Comparison of ENCODE assay signal across 8 cellular contexts in genomic region chr9:132078369-132079356, GRCh38. TPM values are rescaled to one million over a fixed set of nuclear protein-coding genes. Genes with fewer than 3 reads are reported as not detected.
DNase-seq lines count a peak whose midpoint lies in the region; ATAC-seq and TF ChIP-seq lines count a peak whose summit lies in the region.

No MANE protein-coding gene starts in this region.

- 38 to 42% methylated on average over 19 of the region's 19 CpGs for WGBS in ectodermal cell, 2 experiments
- WGBS in thyroid gland, 2 donors, result 21 to 24% methylated on average over 19 of the region's 19 CpGs

- TF ChIP-seq CTCF in thyroid gland (IDR thresholded peaks at IDR 0.05), result no peak

- H3K36me3 ChIP-seq in ectodermal cell (ENCODE audit: control insufficient read depth, insufficient read depth, low read length) (peaks cover 3% of the 10 kb centered on the region), thyroid gland (peaks cover 0 to 6% of the 10 kb centered on the region in 2 donors)

- peaks cover 2% of the 10 kb centered on the region for H3K27me3 Mint-ChIP-seq in IgD-negative memory B cell

- no peak for ATAC-seq in HG02798 (IDR thresholded peaks at IDR 0.05; ENCODE audit: poor library complexity, unreplicated experiment)

- intact Hi-C loops in thyroid gland (cut with DNase I), result no loop called here

- peaks cover 1% of the 10 kb centered on the region for H3K36me3 Mint-ChIP-seq in IgD-negative memory B cell

- H3K9me3 ChIP-seq in ectodermal cell (ENCODE audit: control insufficient read depth, low read length) (no peaks in the 10 kb centered on the region), thyroid gland (no peaks in the 10 kb centered on the region)

- H3K9me3 Mint-ChIP-seq in IgD-negative memory B cell, result no peaks in the 10 kb centered on the region

- H3K4me3 Mint-ChIP-seq in IgD-negative memory B cell, result peak overlapping the region; percentile 85 to 99 (median 94)

- peaks cover 22 to 27% (median 23%) of the 10 kb centered on the region in 3 donors for H3K4me1 Mint-ChIP-seq in IgD-negative memory B cell

- H3K4me3 ChIP-seq in ectodermal cell (ENCODE audit: insufficient read depth, low read depth, low read length) (peak overlapping the region; percentile 79), thyroid gland (replicated peaks in 1 of 3) (peak overlapping the region; percentile 43 to 96 (median 70))

- DNase-seq in GM04503 (ENCODE audit: low read depth), result peak; percentile 32
- DNase-seq in T-helper 2 cell, result peak in 3 of 5 experiments; percentile 9 to 70 (median 26)
- peak; percentile 1 for DNase-seq in midbrain (lab: John Stamatoyannopoulos, UW)
- peak; percentile 9 to 19 for DNase-seq in thyroid gland
- no peak for DNase-seq in GDM1 (lab: John Stamatoyannopoulos, UW)

- H3K27ac Mint-ChIP-seq in IgD-negative memory B cell, result peak overlapping the region; percentile 59 to 96 (median 62)

- no peaks in the 10 kb centered on the region for H3K27me3 ChIP-seq in ectodermal cell (ENCODE audit: control insufficient read depth, insufficient read depth, low read length, poor library complexity, severe bottlenecking)
- no peaks in the 10 kb centered on the region for H3K27me3 ChIP-seq in thyroid gland

- H3K4me1 ChIP-seq in ectodermal cell (ENCODE audit: control insufficient read depth, insufficient read depth, low read length) (peaks cover 7% of the 10 kb centered on the region), thyroid gland (peaks cover 12 to 15% of the 10 kb centered on the region in 2 donors)

- H3K27ac ChIP-seq in ectodermal cell (ENCODE audit: insufficient read depth, low read depth, low read length, poor library complexity, severe bottlenecking) (no peak overlapping the region), thyroid gland (peak overlapping the region in 1 of 3 donors; percentile 30)

- no peak for TF ChIP-seq POLR2A in thyroid gland (IDR thresholded peaks at IDR 0.05)

RNA-seq across cellular contexts. Expression of gene MED27, which starts 1.0 kb away (rescaled TPM):
- 33.7 TPM for polyA plus RNA-seq in IgD-negative memory B cell
- 40.0 TPM for polyA plus RNA-seq in ectodermal cell (2013, experiment 1 of 4)
- polyA plus RNA-seq in ectodermal cell (2013, experiment 2 of 4), result 38.3 TPM
- polyA plus RNA-seq in ectodermal cell (2013, experiment 3 of 4), result 33.4 TPM
- polyA plus RNA-seq in ectodermal cell (2013, experiment 4 of 4), result 32.8 TPM
- total RNA-seq in thyroid gland, result 10 to 100 TPM; 15.3 to 19.5 (median 16.7) TPM
